Comparison of ENCODE assay signal across 8 cellular contexts in the genomic region with DNA sequence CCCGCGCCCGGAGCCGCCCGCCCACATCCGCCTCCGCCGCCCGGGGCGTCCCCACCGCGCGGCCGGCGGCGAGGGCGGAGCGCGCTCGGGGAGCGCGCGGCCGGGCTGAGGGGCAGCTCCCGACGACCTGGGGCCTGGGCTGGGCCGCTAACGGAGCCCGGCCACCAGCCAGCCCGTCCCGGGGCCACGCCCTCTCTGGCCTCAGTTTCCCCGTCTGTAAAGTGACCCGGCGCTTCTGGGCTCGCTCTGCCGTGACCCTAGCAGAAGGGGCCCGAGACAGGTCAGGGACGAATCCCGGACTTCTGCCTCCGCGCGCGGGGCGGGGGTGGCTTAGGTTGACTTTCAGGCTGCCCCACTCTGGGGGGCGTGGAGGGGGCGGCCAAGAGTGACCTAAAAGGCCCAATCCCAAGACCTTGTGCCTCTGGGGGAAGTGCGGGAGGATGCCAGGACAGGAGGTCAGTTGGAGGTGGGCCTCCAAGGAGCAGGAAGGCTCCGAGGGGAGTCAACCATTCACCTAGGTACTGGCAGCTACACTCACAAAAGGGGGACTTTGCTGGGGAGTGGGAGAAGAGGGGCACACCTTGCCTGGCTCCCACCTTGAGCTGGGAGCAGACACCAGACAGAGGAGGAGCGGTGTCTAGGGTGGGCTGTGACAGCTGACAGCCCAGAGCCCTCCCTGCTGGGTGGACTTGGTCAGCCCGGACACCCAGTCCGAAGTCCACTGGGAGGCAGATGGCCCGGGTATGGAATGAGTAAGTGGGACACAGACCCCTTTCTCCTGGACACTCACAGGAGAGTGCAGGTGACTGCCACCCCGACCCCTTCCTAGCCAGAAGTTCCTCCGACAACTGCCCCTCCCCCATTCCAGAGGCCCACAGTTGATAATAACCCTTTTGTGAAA. TPM values are rescaled to one million over a fixed set of nuclear protein-coding genes. Genes with fewer than 3 reads are reported as not detected.
DNase-seq lines count a peak whose midpoint lies in the region; ATAC-seq, FAIRE-seq and TF ChIP-seq lines count a peak whose summit lies in the region.

No MANE protein-coding gene starts in this region.

- H3K36me3 ChIP-seq in SU-DHL-6 (ENCODE audit: low read length) (no peaks in the 10 kb centered on the region), K562 (ENCODE audit: control insufficient read depth, insufficient read depth, low read length) (peaks cover 24% of the 10 kb centered on the region; the same call in 1 of the 3 replicates)

- peaks cover 19% of the 10 kb centered on the region for H3F3A ChIP-seq in SU-DHL-6 (ENCODE audit: insufficient read depth)

- CTCF ChIA-PET in K562 (lab: Yijun Ruan, JAX; ENCODE audit: low intra/inter-chr PET ratio) = no interaction called here

- H3K4me2 ChIP-seq in SU-DHL-6 (ENCODE audit: low read depth, low read length, poor library complexity, severe bottlenecking) (peak overlapping the region; percentile 56), K562 (ENCODE audit: insufficient read depth, low read length) (peak overlapping the region; percentile 82)

- WGBS in K562 (ENCODE audit: insufficient coverage, low coverage, missing lambda C conversion rate) = 5% methylated on average over 30 of the region's 55 CpGs

- peaks cover 50 to 91% of the 10 kb centered on the region in 2 experiments for H3K4me1 ChIP-seq in K562 (replicated peaks in 1 of 2; ENCODE audit: control insufficient read depth in 2 of 2, insufficient read depth in 2 of 2, low read length in 2 of 2)

- no peak for TF ChIP-seq EP300 in K562 (IDR thresholded peaks at IDR 0.05; ENCODE audit: low read length)

- H4K20me1 ChIP-seq in SU-DHL-6 (ENCODE audit: low read depth, low read length) = no peaks in the 10 kb centered on the region
- H4K20me1 ChIP-seq in K562 (replicated peaks; ENCODE audit: control insufficient read depth, insufficient read depth, low read length) = peaks cover 12% of the 10 kb centered on the region; the same call in 1 of the 2 replicates

- H3K27me3 ChIP-seq in SU-DHL-6 (ENCODE audit: low read length) = no peaks in the 10 kb centered on the region
- no peaks in the 10 kb centered on the region for H3K27me3 ChIP-seq in K562 (ENCODE audit: control insufficient read depth in 2 of 2, insufficient read depth in 2 of 2, low read length in 2 of 2)

- peak; percentile 40 for ATAC-seq in HG02642 (IDR thresholded peaks at IDR 0.05; ENCODE audit: poor library complexity, unreplicated experiment)
- peak; percentile 55 for ATAC-seq in K562
- ATAC-seq in HG02938 (IDR thresholded peaks at IDR 0.05; ENCODE audit: unreplicated experiment) = no peak
- ATAC-seq in GM18502 (IDR thresholded peaks at IDR 0.05; ENCODE audit: poor library complexity, unreplicated experiment) = no peak

- no peak for TF ChIP-seq RAD21 in K562 (CRISPR knock-in tag; conservative IDR thresholded peaks at IDR 0.05 in 1 of 2, IDR thresholded peaks at IDR 0.05 in 1 of 2)

- TF ChIP-seq POLR2A in K562 (conservative IDR thresholded peaks at IDR 0.05) = peak; percentile 60; the same call in 1 of the 2 replicates

- DNase-seq in GDM1 (lab: John Stamatoyannopoulos, UW) (peak; percentile 42), K562 (ENCODE audit: extremely low read depth in 1 of 4, low spot score in 3 of 4) (peak in 3 of 4 experiments; percentile 33 to 82 (median 67))
- DNase-seq in stimulated activated CD4-positive, alpha-beta T cell treated with anti-CD3 and anti-CD28 coated beads, Interleukin-1b, Interleukin-23, amount 100 ng/mL, for 1 hour (ENCODE audit: low read depth in 2 of 2) = peak; percentile 29 to 56

- H3K27ac ChIP-seq in SU-DHL-6 (ENCODE audit: low read depth, low read length) (no peak overlapping the region), K562 (ENCODE audit: extremely low read depth, low read depth, low read length) (peak overlapping the region; percentile 80)

- H3K9ac ChIP-seq in SU-DHL-6 (ENCODE audit: low read length) = peak overlapping the region; percentile 55
- H3K9ac ChIP-seq in K562 (ENCODE audit: insufficient read depth in 1 of 2, low read depth in 2 of 2, low read length in 2 of 2) = peak overlapping the region; percentile 74 to 91

- H3K9me3 ChIP-seq in SU-DHL-6 (ENCODE audit: insufficient read depth, low read length) (no peaks in the 10 kb centered on the region), K562 (replicated peaks; ENCODE audit: control insufficient read depth, insufficient read depth, low read depth, low read length) (no peaks in the 10 kb centered on the region), iPS-18c (ENCODE audit: control insufficient read depth, insufficient read depth, low read length) (no peaks in the 10 kb centered on the region)

- H2AFZ ChIP-seq in SU-DHL-6 (ENCODE audit: low read depth, low read length, severe bottlenecking) = peak overlapping the region; percentile 91
- H2AFZ ChIP-seq in K562 (ENCODE audit: low read depth, low read length) = peak overlapping the region; percentile 77

- peak overlapping the region; percentile 46 for H3K4me3 ChIP-seq in SU-DHL-6 (ENCODE audit: insufficient read depth, low read length, poor library complexity, severe bottlenecking)
- peak overlapping the region; percentile 48 for H3K4me3 ChIP-seq in K562
- H3K4me3 ChIP-seq in iPS-18c (ENCODE audit: insufficient read depth, low read depth, low read length) = peak overlapping the region; percentile 55; the same call in 1 of the 2 replicates

- POLR2A ChIA-PET in K562 (lab: Yijun Ruan, JAX) = interaction anchor here (0.6 to 0.7 kb wide), 2 partner anchors 479 to 505 kb away, joined by 3 to 4 read pairs; no protein-coding TSS in a partner anchor

- no peaks in the 10 kb centered on the region for H3K9me2 ChIP-seq in SU-DHL-6 (replicated peaks; ENCODE audit: insufficient read depth, low read length)

- peaks cover 8% of the 10 kb centered on the region; the same call in 1 of the 2 replicates for H3K79me2 ChIP-seq in SU-DHL-6 (ENCODE audit: insufficient read depth, low read length)
- H3K79me2 ChIP-seq in K562 (ENCODE audit: control insufficient read depth, insufficient read depth, low read length) = peaks cover 45% of the 10 kb centered on the region

- no TSS peak for BruUV-seq in K562 (replicated peaks; lab: Mats Ljungman, UMichigan)

- intact Hi-C loops in K562 (cut with micrococcal nuclease) = no loop called here

- peak; percentile 19 for FAIRE-seq in K562 (lab: Jason Lieb, UNC)

- in situ Hi-C loops in K562 (cut with MboI) = no loop called here

- TF ChIP-seq CTCF in SU-DHL-6 (IDR thresholded peaks at IDR 0.05; ENCODE audit: insufficient read depth, low read length, poor library complexity, severe bottlenecking) (no peak), K562 (IDR thresholded peaks at IDR 0.05 in 2 of 3, conservative IDR thresholded peaks at IDR 0.05 in 1 of 3; ENCODE audit: insufficient read depth in 2 of 3, low read depth in 1 of 3, low read length in 3 of 3) (no peak)

- no peaks in the 10 kb centered on the region for H3K9me1 ChIP-seq in K562 (ENCODE audit: control insufficient read depth, insufficient read depth, low read length)

RNA-seq across cellular contexts. Expression of a gene that starts 0.5 kb away (rescaled TPM):
- total RNA-seq in K562 (2011; cell fraction: chromatin; rRNA removed; ENCODE audit: low replicate concordance) = 90.8 and 209 TPM in 2 replicates
- 135 and 136 TPM in 2 replicates for total RNA-seq in K562 (2011; cell fraction: nucleolus; rRNA removed)
- total RNA-seq in K562 (2011; cell fraction: nucleoplasm; rRNA removed) = 81.8 and 88.4 TPM in 2 replicates
- total RNA-seq in K562 (2014; rRNA removed) (80.1 and 91.2 TPM in 2 replicates), K562 (2014; rRNA removed; fragmentation: Illumina TruSeq; extraction: Trizol) (25.9 and 37.5 TPM in 2 replicates), K562 (2015; rRNA removed; fragmentation: Illumina TruSeq; extraction: Trizol) (74.5 and 75.1 TPM in 2 replicates), K562 (2021) (117 and 132 TPM in 2 replicates)
- polyA plus RNA-seq in K562 (2011; rRNA removed) (71.8 and 79.3 TPM in 2 replicates), K562 (2014; fragmentation: Illumina TruSeq; extraction: Trizol) (82.0 and 89.7 TPM in 2 replicates), K562 (2014; fragmentation: Nextera tagmentation; extraction: Ambion mirVana) (1 to 10 TPM in 1 of 2 experiments, under 1 TPM in 1; 0.49 to 1.3 TPM), K562 (2014; rRNA removed) (106 TPM in 2 replicates)
- polyA plus RNA-seq in K562 (2011; cell fraction: cytosol; rRNA removed) = 96.5 and 143 TPM in 2 replicates
- polyA plus RNA-seq in K562 (2011; cell fraction: nucleus; rRNA removed) = 217 and 312 TPM in 2 replicates
- 86.9 and 120 TPM in 2 replicates for polyA plus RNA-seq in K562 (2012)
- 41.9 and 67.3 TPM in 2 replicates for polyA minus RNA-seq in K562 (2011; rRNA and poly(A)+ RNA removed)
- polyA minus RNA-seq in K562 (2011; cell fraction: cytosol; rRNA and poly(A)+ RNA removed) = 64.3 and 80.4 TPM in 2 replicates
- 29.8 and 38.1 TPM in 2 replicates for polyA minus RNA-seq in K562 (2011; cell fraction: nucleus; rRNA and poly(A)+ RNA removed)

RNA-seq across cellular contexts. Expression of a gene that starts 4.9 kb away (rescaled TPM):
- total RNA-seq in K562 (2011; cell fraction: chromatin; rRNA removed; ENCODE audit: low replicate concordance) = 3.2 and 14.3 TPM in 2 replicates
- 17.5 and 19.2 TPM in 2 replicates for total RNA-seq in K562 (2011; cell fraction: nucleolus; rRNA removed)
- 7.6 and 8.4 TPM in 2 replicates for total RNA-seq in K562 (2011; cell fraction: nucleoplasm; rRNA removed)
- total RNA-seq in K562 (2014; rRNA removed) = 5.5 and 7.2 TPM in 2 replicates
- 1.4 and 1.5 TPM in 2 replicates for total RNA-seq in K562 (2014; rRNA removed; fragmentation: Illumina TruSeq; extraction: Trizol)
- total RNA-seq in K562 (2015; rRNA removed; fragmentation: Illumina TruSeq; extraction: Trizol) = 5.1 TPM in 2 replicates
- total RNA-seq in K562 (2021) = 7.4 and 8.5 TPM in 2 replicates
- 2.2 and 2.4 TPM in 2 replicates for polyA plus RNA-seq in K562 (2011; rRNA removed)
- 3.5 and 9.0 TPM in 2 replicates for polyA plus RNA-seq in K562 (2011; cell fraction: cytosol; rRNA removed)
- 3.6 and 6.6 TPM in 2 replicates for polyA plus RNA-seq in K562 (2011; cell fraction: nucleus; rRNA removed)
- 4.5 and 5.8 TPM in 2 replicates for polyA plus RNA-seq in K562 (2012)
- 2.4 and 4.5 TPM in 2 replicates for polyA plus RNA-seq in K562 (2014; fragmentation: Illumina TruSeq; extraction: Trizol)
- polyA plus RNA-seq in K562 (2014; fragmentation: Nextera tagmentation; extraction: Ambion mirVana) = under 1 TPM; 0.03 to 0.08 TPM
- 2.9 and 3.7 TPM in 2 replicates for polyA plus RNA-seq in K562 (2014; rRNA removed)
- polyA minus RNA-seq in K562 (2011; rRNA and poly(A)+ RNA removed) = 2.9 and 4.9 TPM in 2 replicates
- polyA minus RNA-seq in K562 (2011; cell fraction: cytosol; rRNA and poly(A)+ RNA removed) = 6.0 and 8.7 TPM in 2 replicates
- polyA minus RNA-seq in K562 (2011; cell fraction: nucleus; rRNA and poly(A)+ RNA removed) = 12.0 and 13.1 TPM in 2 replicates

RNA-seq across cellular contexts. Expression of a gene that starts 43.1 kb away (rescaled TPM):
- 12.2 and 40.0 TPM in 2 replicates for total RNA-seq in K562 (2011; cell fraction: chromatin; rRNA removed; ENCODE audit: low replicate concordance)
- 43.4 and 62.2 TPM in 2 replicates for total RNA-seq in K562 (2011; cell fraction: nucleolus; rRNA removed)
- 31.2 and 34.7 TPM in 2 replicates for total RNA-seq in K562 (2011; cell fraction: nucleoplasm; rRNA removed)
- 186 and 216 TPM in 2 replicates for total RNA-seq in K562 (2014; rRNA removed)
- total RNA-seq in K562 (2014; rRNA removed; fragmentation: Illumina TruSeq; extraction: Trizol) = 4.8 and 6.1 TPM in 2 replicates
- total RNA-seq in K562 (2015; rRNA removed; fragmentation: Illumina TruSeq; extraction: Trizol) = 55.9 and 57.8 TPM in 2 replicates
- total RNA-seq in K562 (2021) = 111 and 113 TPM in 2 replicates
- 54.2 and 66.2 TPM in 2 replicates for polyA plus RNA-seq in K562 (2011; rRNA removed)
- 115 and 354 TPM in 2 replicates for polyA plus RNA-seq in K562 (2011; cell fraction: cytosol; rRNA removed)
- polyA plus RNA-seq in K562 (2011; cell fraction: nucleus; rRNA removed) = 75.6 and 121 TPM in 2 replicates
- 69.5 and 80.9 TPM in 2 replicates for polyA plus RNA-seq in K562 (2012)
- 7.8 and 43.9 TPM in 2 replicates for polyA plus RNA-seq in K562 (2014; fragmentation: Illumina TruSeq; extraction: Trizol)
- 10 to 100 TPM in 1 of 2 experiments, 1 to 10 TPM in 1; 4.2 to 20.6 TPM for polyA plus RNA-seq in K562 (2014; fragmentation: Nextera tagmentation; extraction: Ambion mirVana)
- 138 and 148 TPM in 2 replicates for polyA plus RNA-seq in K562 (2014; rRNA removed)
- polyA minus RNA-seq in K562 (2011; rRNA and poly(A)+ RNA removed) = 6.6 and 10.6 TPM in 2 replicates
- 31.0 and 34.2 TPM in 2 replicates for polyA minus RNA-seq in K562 (2011; cell fraction: cytosol; rRNA and poly(A)+ RNA removed)
- 16.2 and 20.1 TPM in 2 replicates for polyA minus RNA-seq in K562 (2011; cell fraction: nucleus; rRNA and poly(A)+ RNA removed)

Comparison
In these comparisons a context has a peak if more than half of its experiments do, and no peak if none do; other contexts are left out.
1. ATAC-seq: peak in HG02642 (single experiment) and K562 (single experiment); none in HG02938 (single experiment) and GM18502 (single experiment).
2. Peak in every context shown above with its lines, with median percentiles within 50 percentile points of each other: DNase-seq and H3K4me3 ChIP-seq.